Comparison of ENCODE assay signal across 8 cellular contexts in genomic region chr11:61254403-61255025, GRCh38. TPM values are rescaled to one million over a fixed set of nuclear protein-coding genes. Genes with fewer than 3 reads are reported as not detected.
DNase-seq lines count a peak whose midpoint lies in the region; ATAC-seq, FAIRE-seq and TF ChIP-seq lines count a peak whose summit lies in the region.

No MANE protein-coding gene starts in this region.

- TF ChIP-seq CTCF in D721Med (IDR thresholded peaks at IDR 0.05; ENCODE audit: insufficient read depth, missing control alignments) (peak; percentile 89), cardiac fibroblast (IDR thresholded peaks at IDR 0.05; ENCODE audit: low read depth, low read length) (peak; percentile 99)

- ATAC-seq in HG02884 (IDR thresholded peaks at IDR 0.05; ENCODE audit: unreplicated experiment): no peak

- no peak overlapping the region for H3K4me3 ChIP-seq in cardiac fibroblast (replicated peaks in 1 of 2; ENCODE audit: low read depth in 2 of 2, low read length in 2 of 2)

- DNase-seq in D721Med (ENCODE audit: insufficient read length, low spot score) (peak; percentile 87), H4 (ENCODE audit: low spot score) (peak; percentile 30), NCI-H2107 treated with DMSO at 0.1 percent for 48 hours (lab: John Stamatoyannopoulos, UW; ENCODE audit: unreplicated experiment) (peak; percentile 50), cardiac fibroblast (ENCODE audit: low read depth in 2 of 2) (peak; percentile 69 to 75), kidney glomerular epithelial cell (lab: John Stamatoyannopoulos, UW) (peak; percentile 46)
- DNase-seq in activated CD4-positive, CD25-positive, alpha-beta regulatory T cell (lab: John Stamatoyannopoulos, UW): peak; percentile 15 to 50 (median 22)
- DNase-seq in stimulated activated CD4-positive, alpha-beta T cell treated with anti-CD3 and anti-CD28 coated beads, Interleukin-4, amount 100 ng/mL, for 4 hours: peak; percentile 42 to 59

- FAIRE-seq in D721Med (lab: Jason Lieb, UNC): no peak

RNA-seq across cellular contexts. Expression of gene PGA5, which starts 13.5 kb away (rescaled TPM):
- total RNA-seq in H4 (2014; rRNA removed; shearing (Covaris generic)): not detected in 2 replicates

RNA-seq across cellular contexts. Expression of gene PGA4, which starts 32.4 kb away (rescaled TPM):
- total RNA-seq in H4 (2014; rRNA removed; shearing (Covaris generic)): not detected in 2 replicates

RNA-seq across cellular contexts. Expression of gene VWCE, which starts 40.6 kb away (rescaled TPM):
- 0.35 TPM in 1 of 2 replicates, not detected in the other for total RNA-seq in H4 (2014; rRNA removed; shearing (Covaris generic))

RNA-seq across cellular contexts. Expression of gene PGA3, which starts 51.2 kb away (rescaled TPM):
- not detected in 2 replicates for total RNA-seq in H4 (2014; rRNA removed; shearing (Covaris generic))

Comparison
In these comparisons a context has a peak if more than half of its experiments do, and no peak if none do; other contexts are left out.
1. DNase-seq: peak in every context shown above with its lines; median percentile 87 in D721Med; 72 in cardiac fibroblast; 50 in stimulated activated CD4-positive, alpha-beta T cell treated with anti-CD3 and anti-CD28 coated beads, Interleukin-4, amount 100 ng/mL, for 4 hours; 50 in NCI-H2107 treated with DMSO at 0.1 percent for 48 hours; 46 in kidney glomerular epithelial cell; 30 in H4; 22 in activated CD4-positive, CD25-positive, alpha-beta regulatory T cell.